Comparison of ENCODE assay signal across 9 cellular contexts in genomic region chr4:122710434-122711308, GRCh38. TPM values are rescaled to one million over a fixed set of nuclear protein-coding genes. Genes with fewer than 3 reads are reported as not detected.
A peak's percentile ranks its signal among the peaks of the same experiment; 100 is the strongest.
DNase-seq lines count a peak whose midpoint lies in the region; ATAC-seq and TF ChIP-seq lines count a peak whose summit lies in the region.
"Had no signal": no experiment of that assay in that cellular context is flagged by ENCODE, and none has a peak within 500 bp of the region (broad histone marks: within the 10 kb centered on the region; RNA-seq: fewer than 3 reads in every experiment).

No MANE protein-coding gene starts in this region.

- intact Hi-C loops in OCI-LY7 (cut with micrococcal nuclease; ENCODE audit: unreplicated experiment), result loop anchor here (10.0 kb wide), 1 partner anchor 806 kb away; no protein-coding TSS in a partner anchor

- TF ChIP-seq POLR2A in Peyer's patch (IDR thresholded peaks at IDR 0.05), result no peak

- H3K4me2 ChIP-seq in OCI-LY7 (ENCODE audit: low read length), result no peak overlapping the region

- no TSS peak for BruUV-seq in OCI-LY7 (replicated peaks; lab: Mats Ljungman, UMichigan)

- H2AFZ ChIP-seq in OCI-LY7 (ENCODE audit: low read length), result no peak overlapping the region

- CTCF ChIA-PET in OCI-LY7 (lab: Charles Lee; ENCODE audit: unreplicated experiment), result no interaction called here

- no peaks in the 10 kb centered on the region for H4K20me1 ChIP-seq in OCI-LY7 (ENCODE audit: insufficient read depth, low read length)

- no peaks in the 10 kb centered on the region for H3K79me2 ChIP-seq in OCI-LY7 (ENCODE audit: insufficient read depth, low read depth, low read length)

- H3K9me3 ChIP-seq in Peyer's patch (no peaks in the 10 kb centered on the region), OCI-LY7 (ENCODE audit: low read length) (no peaks in the 10 kb centered on the region)

- peak; percentile 55 for ATAC-seq in GM18519 (IDR thresholded peaks at IDR 0.05; ENCODE audit: low FRiP score, unreplicated experiment)
- ATAC-seq in GM21825 (IDR thresholded peaks at IDR 0.05; ENCODE audit: unreplicated experiment), result peak; percentile 72

- POLR2A ChIA-PET in OCI-LY7 (lab: Charles Lee), result no interaction called here

- H3K36me3 ChIP-seq in Peyer's patch, result no peaks in the 10 kb centered on the region
- no peaks in the 10 kb centered on the region for H3K36me3 ChIP-seq in OCI-LY7 (ENCODE audit: insufficient read depth, low read length)

- no peaks in the 10 kb centered on the region for H3K27me3 ChIP-seq in Peyer's patch

- DNase-seq in MV-4-11 (lab: John Stamatoyannopoulos, UW), result peak; percentile 28
- DNase-seq in fibroblast of the aortic adventitia (ENCODE audit: low read depth), result peak; percentile 16
- no peak for DNase-seq in Peyer's patch
- DNase-seq in HPDE6-E6E7 (ENCODE audit: extremely low spot score), result no peak
- DNase-seq in OCI-LY7 (ENCODE audit: low spot score), result no peak
- DNase-seq in amniotic stem cell (lab: John Stamatoyannopoulos, UW), result no peak
- DNase-seq: naive B cell had no signal

- H3K4me1 ChIP-seq in Peyer's patch, result no peaks in the 10 kb centered on the region
- no peaks in the 10 kb centered on the region for H3K4me1 ChIP-seq in OCI-LY7 (ENCODE audit: insufficient read depth, low read length, poor library complexity, severe bottlenecking)

- no peak overlapping the region for H3K4me3 ChIP-seq in fibroblast of the aortic adventitia (ENCODE audit: low read depth, low read length)
- no peak overlapping the region for H3K4me3 ChIP-seq in Peyer's patch
- no peak overlapping the region for H3K4me3 ChIP-seq in OCI-LY7 (ENCODE audit: low read depth, low read length, poor library complexity, severe bottlenecking)

- H3K27ac ChIP-seq in Peyer's patch (no peak overlapping the region), OCI-LY7 (ENCODE audit: low read depth, low read length, poor library complexity, severe bottlenecking) (no peak overlapping the region)

- TF ChIP-seq CTCF in fibroblast of the aortic adventitia (IDR thresholded peaks at IDR 0.05; ENCODE audit: insufficient read depth, low read length) (no peak), Peyer's patch (IDR thresholded peaks at IDR 0.05) (no peak), OCI-LY7 (conservative IDR thresholded peaks at IDR 0.05; ENCODE audit: low read length) (no peak)

- no peaks in the 10 kb centered on the region for H3K9me2 ChIP-seq in OCI-LY7 (ENCODE audit: insufficient read depth, low read length)

RNA-seq across cellular contexts. Expression of gene BBS12, which starts 21.8 kb away (rescaled TPM):
- total RNA-seq in fibroblast of the aortic adventitia (ENCODE audit: low replicate concordance), result 2.0 and 5.8 TPM in 2 replicates
- 1 to 10 TPM; 1.7 to 5.6 (median 4.7) TPM for total RNA-seq in Peyer's patch
- total RNA-seq in OCI-LY7 (2014; rRNA removed; shearing (Covaris generic)), result 1.7 and 1.8 TPM in 2 replicates
- total RNA-seq in OCI-LY7 (2022), result 1.9 and 3.2 TPM in 2 replicates

Comparison
In these comparisons a context has a peak if more than half of its experiments do, and no peak if none do; other contexts are left out.
1. DNase-seq: peak in MV-4-11 (single experiment) and fibroblast of the aortic adventitia (single experiment); none in Peyer's patch (0 of 3), HPDE6-E6E7 (single experiment), OCI-LY7 (single experiment) and amniotic stem cell (single experiment).